In the genomic region with DNA sequence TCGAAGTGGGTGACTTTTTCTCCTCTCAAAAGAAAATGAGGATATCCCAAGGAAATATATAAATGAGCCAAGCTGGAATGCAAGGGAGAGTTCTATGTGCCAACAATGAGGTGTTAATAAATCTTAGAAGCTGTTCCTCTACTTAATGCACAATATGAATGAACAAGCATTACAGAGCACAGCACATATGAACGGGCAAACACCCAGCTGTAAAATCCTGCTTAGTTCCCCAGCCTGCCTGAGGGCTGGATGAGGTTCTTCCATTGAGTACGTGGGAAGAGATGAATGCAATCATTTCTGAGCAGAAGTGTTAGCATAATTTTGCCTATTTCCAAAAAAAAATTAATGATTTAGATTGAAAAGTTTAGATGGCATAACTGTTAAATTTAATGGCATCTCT, we compare ENCODE assay signal across 35 cellular contexts.
"Had no signal": no experiment of that assay in that cellular context is flagged by ENCODE, and none has a peak within 500 bp of the region (broad histone marks: within the 10 kb centered on the region; RNA-seq: fewer than 3 reads in every experiment).

No MANE protein-coding gene starts in this region.

- DNase-seq: Karpas-422, Kasumi-1, MG63, MM.1S, MV-4-11, NCI-H1048, NCI-H1092, NCI-H1092 treated with DMSO at 0.1 percent for 48 hours, NCI-H1105, NCI-H1105 treated with DMSO at 0.1 percent for 48 hours, NCI-H1417, NCI-H1417 treated with DMSO at 0.1 percent for 48 hours, NCI-H1436, NCI-H1436 treated with DMSO at 0.1 percent for 48 hours, NCI-H146, NCI-H1694, NCI-H1694 treated with DMSO at 0.1 percent for 48 hours, NCI-H187, NCI-H187 treated with DMSO at 0.1 percent for 48 hours, NCI-H1930, NCI-H2029 treated with DMSO at 0.1 percent for 48 hours, NCI-H2081, NCI-H2081 treated with DMSO at 0.1 percent for 48 hours, NCI-H2107, NCI-H2171, NCI-H2171 treated with DMSO at 0.1 percent for 48 hours, NCI-H2227 treated with DMSO at 0.1 percent for 48 hours, NCI-H226, NCI-H345, NCI-H446, NCI-H446 treated with DMSO at 0.1 percent for 48 hours, NCI-H510A, NCI-H510A treated with DMSO at 0.1 percent for 48 hours, NCI-H524 had no signal

- H3K9ac ChIP-seq: KMS-11 had no signal

- H3K27ac ChIP-seq: KMS-11 had no signal

- H3K4me2 ChIP-seq: KMS-11 had no signal

- H3K27me3 ChIP-seq: MG63 had no signal

- H3K36me3 ChIP-seq: MG63 had no signal

- H3K4me3 ChIP-seq: MG63 had no signal
